ENCODE assay signal across 8 cellular contexts in the genomic region with DNA sequence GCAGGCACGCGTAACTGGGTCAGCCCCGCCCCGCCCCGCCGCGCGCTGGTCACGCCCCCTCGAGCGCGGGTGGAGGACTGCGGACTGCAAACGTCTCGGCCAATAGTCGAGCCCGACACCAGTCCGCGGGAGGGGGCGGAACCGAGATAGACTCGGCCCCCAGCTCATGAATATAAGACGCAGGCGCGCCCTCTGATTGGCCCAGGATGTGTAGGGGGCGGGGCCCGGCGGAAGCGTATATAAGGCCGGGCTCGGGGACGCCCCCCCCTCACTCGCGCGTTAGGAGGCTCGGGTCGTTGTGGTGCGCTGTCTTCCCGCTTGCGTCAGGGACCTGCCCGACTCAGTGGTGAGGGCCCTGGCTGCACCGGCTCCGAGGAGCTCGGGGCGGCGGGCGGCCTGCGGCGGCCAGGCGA. TPM values are rescaled to one million over a fixed set of nuclear protein-coding genes. Genes with fewer than 3 reads are reported as not detected.
A peak's percentile ranks its signal among the peaks of the same experiment; 100 is the strongest.
DNase-seq lines count a peak whose midpoint lies in the region; ATAC-seq and TF ChIP-seq lines count a peak whose summit lies in the region.

A gene (plus strand): TSS at position 268 of the 413 bp plus-strand sequence. CDS start 1,602 bp downstream, outside the sequence.

- peak within 1 kb of the TSS; percentile 80 for H3K9ac ChIP-seq in mucosa of stomach (ENCODE audit: low read length)

- no peak for TF ChIP-seq CTCF in epithelial cell of proximal tubule (conservative IDR thresholded peaks at IDR 0.05; ENCODE audit: low read depth, low read length)

- peak; percentile 38 for ATAC-seq in GM21619 (IDR thresholded peaks at IDR 0.05; ENCODE audit: unreplicated experiment)

- peak; percentile 90 for DNase-seq in DMS153 (lab: John Stamatoyannopoulos, UW)
- DNase-seq in KG1 (lab: John Stamatoyannopoulos, UW), result peak; percentile 95
- DNase-seq in activated T-cell treated with anti-CD3 and anti-CD28 coated beads, Interleukin-2, amount 50 U/mL, for 1 hour, result peak; percentile 99
- no peak for DNase-seq in epithelial cell of proximal tubule (ENCODE audit: low read depth)
- DNase-seq in stimulated activated CD8-positive, alpha-beta memory T cell treated with anti-CD3 and anti-CD28 coated beads, Interleukin-4, amount 100 ng/mL, for 48 hours, result peak; percentile 99

- H3K4me3 ChIP-seq in epithelial cell of proximal tubule (ENCODE audit: low read depth, low read length) (peak within 1 kb of the TSS; percentile 64), mucosa of stomach (ENCODE audit: low read length) (peak within 1 kb of the TSS; percentile 96)

- no peaks in the 10 kb centered on the region for H3K27me3 ChIP-seq in mucosa of stomach (ENCODE audit: control insufficient read depth, insufficient read depth, low read length)

- no peaks in the 10 kb centered on the region for H3K9me3 ChIP-seq in mucosa of stomach (ENCODE audit: control insufficient read depth, low read length)

- H3K36me3 ChIP-seq in mucosa of stomach (ENCODE audit: control insufficient read depth, insufficient read depth, low read length), result peaks cover 33% of the 10 kb centered on the region

- H3K4me1 ChIP-seq in mucosa of stomach (ENCODE audit: control insufficient read depth, insufficient read depth, low read length), result peaks cover 84% of the 10 kb centered on the region

TF ChIP-seq in PFSK-1, 5 proteins besides CTCF, POLR2A, EP300 and RAD21:
- TF ChIP-seq SIN3A (IDR thresholded peaks at IDR 0.05; ENCODE audit: borderline replicate concordance, insufficient read depth, low read length), result peak; percentile 17; the same call in 1 of the 2 replicates
- no peak for TF ChIP-seq FOXP2 (optimal IDR thresholded peaks at IDR 0.05; ENCODE audit: borderline replicate concordance, extremely low read depth, extremely low read length, insufficient read depth)
- TF ChIP-seq, protein P1, sequence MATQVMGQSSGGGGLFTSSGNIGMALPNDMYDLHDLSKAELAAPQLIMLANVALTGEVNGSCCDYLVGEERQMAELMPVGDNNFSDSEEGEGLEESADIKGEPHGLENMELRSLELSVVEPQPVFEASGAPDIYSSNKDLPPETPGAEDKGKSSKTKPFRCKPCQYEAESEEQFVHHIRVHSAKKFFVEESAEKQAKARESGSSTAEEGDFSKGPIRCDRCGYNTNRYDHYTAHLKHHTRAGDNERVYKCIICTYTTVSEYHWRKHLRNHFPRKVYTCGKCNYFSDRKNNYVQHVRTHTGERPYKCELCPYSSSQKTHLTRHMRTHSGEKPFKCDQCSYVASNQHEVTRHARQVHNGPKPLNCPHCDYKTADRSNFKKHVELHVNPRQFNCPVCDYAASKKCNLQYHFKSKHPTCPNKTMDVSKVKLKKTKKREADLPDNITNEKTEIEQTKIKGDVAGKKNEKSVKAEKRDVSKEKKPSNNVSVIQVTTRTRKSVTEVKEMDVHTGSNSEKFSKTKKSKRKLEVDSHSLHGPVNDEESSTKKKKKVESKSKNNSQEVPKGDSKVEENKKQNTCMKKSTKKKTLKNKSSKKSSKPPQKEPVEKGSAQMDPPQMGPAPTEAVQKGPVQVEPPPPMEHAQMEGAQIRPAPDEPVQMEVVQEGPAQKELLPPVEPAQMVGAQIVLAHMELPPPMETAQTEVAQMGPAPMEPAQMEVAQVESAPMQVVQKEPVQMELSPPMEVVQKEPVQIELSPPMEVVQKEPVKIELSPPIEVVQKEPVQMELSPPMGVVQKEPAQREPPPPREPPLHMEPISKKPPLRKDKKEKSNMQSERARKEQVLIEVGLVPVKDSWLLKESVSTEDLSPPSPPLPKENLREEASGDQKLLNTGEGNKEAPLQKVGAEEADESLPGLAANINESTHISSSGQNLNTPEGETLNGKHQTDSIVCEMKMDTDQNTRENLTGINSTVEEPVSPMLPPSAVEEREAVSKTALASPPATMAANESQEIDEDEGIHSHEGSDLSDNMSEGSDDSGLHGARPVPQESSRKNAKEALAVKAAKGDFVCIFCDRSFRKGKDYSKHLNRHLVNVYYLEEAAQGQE (IDR thresholded peaks at IDR 0.05; ENCODE audit: insufficient read depth in 1 of 2, low read depth in 2 of 2, low read length in 2 of 2), result peak in 1 of 2 experiments; percentile 30; a peak in 1 of 4 replicates
- TF ChIP-seq POLR2AphosphoS5 (IDR thresholded peaks at IDR 0.05; ENCODE audit: low read depth, low read length), result peak; percentile 98
- peak; percentile 93; the same call in 1 of the 2 replicates for TF ChIP-seq TAF1 (IDR thresholded peaks at IDR 0.05; ENCODE audit: borderline replicate concordance, insufficient read depth, low read length)

RNA-seq across cellular contexts. Expression of the gene that starts here (rescaled TPM):
- polyA plus RNA-seq in PFSK-1 (2012; ENCODE audit: insufficient read length, low read depth), result 430 TPM
- 165 and 317 TPM in 2 replicates for total RNA-seq in epithelial cell of proximal tubule
